ENCODE assay signal across 1 cellular context in the genomic region with DNA sequence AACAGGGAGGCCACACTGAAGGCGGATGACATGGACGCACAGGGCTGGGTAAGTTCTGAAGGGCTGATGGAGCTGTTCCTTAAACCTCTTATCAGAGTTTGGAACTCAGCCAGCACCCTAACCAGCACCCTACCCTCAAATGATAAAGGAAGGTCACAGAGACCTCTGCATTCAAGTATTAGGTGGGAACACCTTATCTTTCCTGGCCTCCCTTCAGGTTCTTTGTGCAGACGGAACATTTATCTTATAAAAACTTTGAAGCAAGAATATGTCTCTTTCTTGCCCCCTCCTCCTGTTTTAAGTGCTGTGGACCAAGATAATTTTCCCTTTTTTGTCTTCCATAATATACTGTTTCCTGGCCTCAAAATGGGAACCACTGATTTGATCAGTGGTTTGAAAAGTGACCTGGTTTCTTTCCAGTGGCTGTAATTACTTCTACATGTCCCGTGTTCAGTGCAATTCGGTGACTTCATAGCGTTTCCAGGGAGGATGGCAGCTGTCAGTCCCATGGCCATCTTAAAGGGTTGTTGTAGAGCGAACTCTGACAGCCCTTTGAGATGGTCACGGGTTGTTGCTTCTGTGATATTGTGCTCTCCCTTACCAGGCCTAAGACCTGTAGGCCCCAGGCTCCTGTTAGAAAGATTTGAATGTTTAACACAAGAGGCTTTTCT.
TF ChIP-seq lines count a peak whose summit lies in the region.

No MANE protein-coding gene starts in this region.

TF ChIP-seq in K562, 482 proteins besides CTCF, POLR2A, EP300 and RAD21 (continued from another document and continues in another):
- TF ChIP-seq, protein P1, sequence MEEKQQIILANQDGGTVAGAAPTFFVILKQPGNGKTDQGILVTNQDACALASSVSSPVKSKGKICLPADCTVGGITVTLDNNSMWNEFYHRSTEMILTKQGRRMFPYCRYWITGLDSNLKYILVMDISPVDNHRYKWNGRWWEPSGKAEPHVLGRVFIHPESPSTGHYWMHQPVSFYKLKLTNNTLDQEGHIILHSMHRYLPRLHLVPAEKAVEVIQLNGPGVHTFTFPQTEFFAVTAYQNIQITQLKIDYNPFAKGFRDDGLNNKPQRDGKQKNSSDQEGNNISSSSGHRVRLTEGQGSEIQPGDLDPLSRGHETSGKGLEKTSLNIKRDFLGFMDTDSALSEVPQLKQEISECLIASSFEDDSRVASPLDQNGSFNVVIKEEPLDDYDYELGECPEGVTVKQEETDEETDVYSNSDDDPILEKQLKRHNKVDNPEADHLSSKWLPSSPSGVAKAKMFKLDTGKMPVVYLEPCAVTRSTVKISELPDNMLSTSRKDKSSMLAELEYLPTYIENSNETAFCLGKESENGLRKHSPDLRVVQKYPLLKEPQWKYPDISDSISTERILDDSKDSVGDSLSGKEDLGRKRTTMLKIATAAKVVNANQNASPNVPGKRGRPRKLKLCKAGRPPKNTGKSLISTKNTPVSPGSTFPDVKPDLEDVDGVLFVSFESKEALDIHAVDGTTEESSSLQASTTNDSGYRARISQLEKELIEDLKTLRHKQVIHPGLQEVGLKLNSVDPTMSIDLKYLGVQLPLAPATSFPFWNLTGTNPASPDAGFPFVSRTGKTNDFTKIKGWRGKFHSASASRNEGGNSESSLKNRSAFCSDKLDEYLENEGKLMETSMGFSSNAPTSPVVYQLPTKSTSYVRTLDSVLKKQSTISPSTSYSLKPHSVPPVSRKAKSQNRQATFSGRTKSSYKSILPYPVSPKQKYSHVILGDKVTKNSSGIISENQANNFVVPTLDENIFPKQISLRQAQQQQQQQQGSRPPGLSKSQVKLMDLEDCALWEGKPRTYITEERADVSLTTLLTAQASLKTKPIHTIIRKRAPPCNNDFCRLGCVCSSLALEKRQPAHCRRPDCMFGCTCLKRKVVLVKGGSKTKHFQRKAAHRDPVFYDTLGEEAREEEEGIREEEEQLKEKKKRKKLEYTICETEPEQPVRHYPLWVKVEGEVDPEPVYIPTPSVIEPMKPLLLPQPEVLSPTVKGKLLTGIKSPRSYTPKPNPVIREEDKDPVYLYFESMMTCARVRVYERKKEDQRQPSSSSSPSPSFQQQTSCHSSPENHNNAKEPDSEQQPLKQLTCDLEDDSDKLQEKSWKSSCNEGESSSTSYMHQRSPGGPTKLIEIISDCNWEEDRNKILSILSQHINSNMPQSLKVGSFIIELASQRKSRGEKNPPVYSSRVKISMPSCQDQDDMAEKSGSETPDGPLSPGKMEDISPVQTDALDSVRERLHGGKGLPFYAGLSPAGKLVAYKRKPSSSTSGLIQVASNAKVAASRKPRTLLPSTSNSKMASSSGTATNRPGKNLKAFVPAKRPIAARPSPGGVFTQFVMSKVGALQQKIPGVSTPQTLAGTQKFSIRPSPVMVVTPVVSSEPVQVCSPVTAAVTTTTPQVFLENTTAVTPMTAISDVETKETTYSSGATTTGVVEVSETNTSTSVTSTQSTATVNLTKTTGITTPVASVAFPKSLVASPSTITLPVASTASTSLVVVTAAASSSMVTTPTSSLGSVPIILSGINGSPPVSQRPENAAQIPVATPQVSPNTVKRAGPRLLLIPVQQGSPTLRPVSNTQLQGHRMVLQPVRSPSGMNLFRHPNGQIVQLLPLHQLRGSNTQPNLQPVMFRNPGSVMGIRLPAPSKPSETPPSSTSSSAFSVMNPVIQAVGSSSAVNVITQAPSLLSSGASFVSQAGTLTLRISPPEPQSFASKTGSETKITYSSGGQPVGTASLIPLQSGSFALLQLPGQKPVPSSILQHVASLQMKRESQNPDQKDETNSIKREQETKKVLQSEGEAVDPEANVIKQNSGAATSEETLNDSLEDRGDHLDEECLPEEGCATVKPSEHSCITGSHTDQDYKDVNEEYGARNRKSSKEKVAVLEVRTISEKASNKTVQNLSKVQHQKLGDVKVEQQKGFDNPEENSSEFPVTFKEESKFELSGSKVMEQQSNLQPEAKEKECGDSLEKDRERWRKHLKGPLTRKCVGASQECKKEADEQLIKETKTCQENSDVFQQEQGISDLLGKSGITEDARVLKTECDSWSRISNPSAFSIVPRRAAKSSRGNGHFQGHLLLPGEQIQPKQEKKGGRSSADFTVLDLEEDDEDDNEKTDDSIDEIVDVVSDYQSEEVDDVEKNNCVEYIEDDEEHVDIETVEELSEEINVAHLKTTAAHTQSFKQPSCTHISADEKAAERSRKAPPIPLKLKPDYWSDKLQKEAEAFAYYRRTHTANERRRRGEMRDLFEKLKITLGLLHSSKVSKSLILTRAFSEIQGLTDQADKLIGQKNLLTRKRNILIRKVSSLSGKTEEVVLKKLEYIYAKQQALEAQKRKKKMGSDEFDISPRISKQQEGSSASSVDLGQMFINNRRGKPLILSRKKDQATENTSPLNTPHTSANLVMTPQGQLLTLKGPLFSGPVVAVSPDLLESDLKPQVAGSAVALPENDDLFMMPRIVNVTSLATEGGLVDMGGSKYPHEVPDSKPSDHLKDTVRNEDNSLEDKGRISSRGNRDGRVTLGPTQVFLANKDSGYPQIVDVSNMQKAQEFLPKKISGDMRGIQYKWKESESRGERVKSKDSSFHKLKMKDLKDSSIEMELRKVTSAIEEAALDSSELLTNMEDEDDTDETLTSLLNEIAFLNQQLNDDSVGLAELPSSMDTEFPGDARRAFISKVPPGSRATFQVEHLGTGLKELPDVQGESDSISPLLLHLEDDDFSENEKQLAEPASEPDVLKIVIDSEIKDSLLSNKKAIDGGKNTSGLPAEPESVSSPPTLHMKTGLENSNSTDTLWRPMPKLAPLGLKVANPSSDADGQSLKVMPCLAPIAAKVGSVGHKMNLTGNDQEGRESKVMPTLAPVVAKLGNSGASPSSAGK (IDR thresholded peaks at IDR 0.05): no peak
- TF ChIP-seq GTF2A2 (tag; IDR thresholded peaks at IDR 0.05): no peak
- no peak for TF ChIP-seq SAFB (IDR thresholded peaks at IDR 0.05; ENCODE audit: borderline replicate concordance, low read depth, low read length)
- peak; percentile 58; the same call in 1 of the 2 replicates for TF ChIP-seq L3MBTL2 (IDR thresholded peaks at IDR 0.05)
- TF ChIP-seq NFIX (CRISPR knock-in tag; IDR thresholded peaks at IDR 0.05; ENCODE audit: low read depth): 0 out of 2 replicates have a peak, but pooled peaks have one; percentile 30
- TF ChIP-seq, protein P2, sequence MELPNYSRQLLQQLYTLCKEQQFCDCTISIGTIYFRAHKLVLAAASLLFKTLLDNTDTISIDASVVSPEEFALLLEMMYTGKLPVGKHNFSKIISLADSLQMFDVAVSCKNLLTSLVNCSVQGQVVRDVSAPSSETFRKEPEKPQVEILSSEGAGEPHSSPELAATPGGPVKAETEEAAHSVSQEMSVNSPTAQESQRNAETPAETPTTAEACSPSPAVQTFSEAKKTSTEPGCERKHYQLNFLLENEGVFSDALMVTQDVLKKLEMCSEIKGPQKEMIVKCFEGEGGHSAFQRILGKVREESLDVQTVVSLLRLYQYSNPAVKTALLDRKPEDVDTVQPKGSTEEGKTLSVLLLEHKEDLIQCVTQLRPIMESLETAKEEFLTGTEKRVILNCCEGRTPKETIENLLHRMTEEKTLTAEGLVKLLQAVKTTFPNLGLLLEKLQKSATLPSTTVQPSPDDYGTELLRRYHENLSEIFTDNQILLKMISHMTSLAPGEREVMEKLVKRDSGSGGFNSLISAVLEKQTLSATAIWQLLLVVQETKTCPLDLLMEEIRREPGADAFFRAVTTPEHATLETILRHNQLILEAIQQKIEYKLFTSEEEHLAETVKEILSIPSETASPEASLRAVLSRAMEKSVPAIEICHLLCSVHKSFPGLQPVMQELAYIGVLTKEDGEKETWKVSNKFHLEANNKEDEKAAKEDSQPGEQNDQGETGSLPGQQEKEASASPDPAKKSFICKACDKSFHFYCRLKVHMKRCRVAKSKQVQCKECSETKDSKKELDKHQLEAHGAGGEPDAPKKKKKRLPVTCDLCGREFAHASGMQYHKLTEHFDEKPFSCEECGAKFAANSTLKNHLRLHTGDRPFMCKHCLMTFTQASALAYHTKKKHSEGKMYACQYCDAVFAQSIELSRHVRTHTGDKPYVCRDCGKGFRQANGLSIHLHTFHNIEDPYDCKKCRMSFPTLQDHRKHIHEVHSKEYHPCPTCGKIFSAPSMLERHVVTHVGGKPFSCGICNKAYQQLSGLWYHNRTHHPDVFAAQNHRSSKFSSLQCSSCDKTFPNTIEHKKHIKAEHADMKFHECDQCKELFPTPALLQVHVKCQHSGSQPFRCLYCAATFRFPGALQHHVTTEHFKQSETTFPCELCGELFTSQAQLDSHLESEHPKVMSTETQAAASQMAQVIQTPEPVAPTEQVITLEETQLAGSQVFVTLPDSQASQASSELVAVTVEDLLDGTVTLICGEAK (IDR thresholded peaks at IDR 0.05): no peak
- TF ChIP-seq, protein P2 (CRISPR knock-in tag; IDR thresholded peaks at IDR 0.05): no peak
- peak; percentile 57; the same call in 1 of the 2 replicates for TF ChIP-seq CREB1 (IDR thresholded peaks at IDR 0.05)
- no peak; the same call in 1 of the 2 replicates for TF ChIP-seq CREB1 (CRISPR knock-in tag; IDR thresholded peaks at IDR 0.05)
- TF ChIP-seq SMC3 (conservative IDR thresholded peaks at IDR 0.05; ENCODE audit: insufficient read depth, low read depth, low read length): no peak
- no peak for TF ChIP-seq PRPF4 (IDR thresholded peaks at IDR 0.05; ENCODE audit: insufficient read depth, low read depth, low read length, poor library complexity, severe bottlenecking)
- TF ChIP-seq, protein P3, sequence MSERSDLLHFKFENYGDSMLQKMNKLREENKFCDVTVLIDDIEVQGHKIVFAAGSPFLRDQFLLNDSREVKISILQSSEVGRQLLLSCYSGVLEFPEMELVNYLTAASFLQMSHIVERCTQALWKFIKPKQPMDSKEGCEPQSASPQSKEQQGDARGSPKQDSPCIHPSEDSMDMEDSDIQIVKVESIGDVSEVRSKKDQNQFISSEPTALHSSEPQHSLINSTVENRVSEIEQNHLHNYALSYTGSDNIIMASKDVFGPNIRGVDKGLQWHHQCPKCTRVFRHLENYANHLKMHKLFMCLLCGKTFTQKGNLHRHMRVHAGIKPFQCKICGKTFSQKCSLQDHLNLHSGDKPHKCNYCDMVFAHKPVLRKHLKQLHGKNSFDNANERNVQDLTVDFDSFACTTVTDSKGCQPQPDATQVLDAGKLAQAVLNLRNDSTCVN (CRISPR knock-in tag; IDR thresholded peaks at IDR 0.05): no peak
- TF ChIP-seq, protein P4, sequence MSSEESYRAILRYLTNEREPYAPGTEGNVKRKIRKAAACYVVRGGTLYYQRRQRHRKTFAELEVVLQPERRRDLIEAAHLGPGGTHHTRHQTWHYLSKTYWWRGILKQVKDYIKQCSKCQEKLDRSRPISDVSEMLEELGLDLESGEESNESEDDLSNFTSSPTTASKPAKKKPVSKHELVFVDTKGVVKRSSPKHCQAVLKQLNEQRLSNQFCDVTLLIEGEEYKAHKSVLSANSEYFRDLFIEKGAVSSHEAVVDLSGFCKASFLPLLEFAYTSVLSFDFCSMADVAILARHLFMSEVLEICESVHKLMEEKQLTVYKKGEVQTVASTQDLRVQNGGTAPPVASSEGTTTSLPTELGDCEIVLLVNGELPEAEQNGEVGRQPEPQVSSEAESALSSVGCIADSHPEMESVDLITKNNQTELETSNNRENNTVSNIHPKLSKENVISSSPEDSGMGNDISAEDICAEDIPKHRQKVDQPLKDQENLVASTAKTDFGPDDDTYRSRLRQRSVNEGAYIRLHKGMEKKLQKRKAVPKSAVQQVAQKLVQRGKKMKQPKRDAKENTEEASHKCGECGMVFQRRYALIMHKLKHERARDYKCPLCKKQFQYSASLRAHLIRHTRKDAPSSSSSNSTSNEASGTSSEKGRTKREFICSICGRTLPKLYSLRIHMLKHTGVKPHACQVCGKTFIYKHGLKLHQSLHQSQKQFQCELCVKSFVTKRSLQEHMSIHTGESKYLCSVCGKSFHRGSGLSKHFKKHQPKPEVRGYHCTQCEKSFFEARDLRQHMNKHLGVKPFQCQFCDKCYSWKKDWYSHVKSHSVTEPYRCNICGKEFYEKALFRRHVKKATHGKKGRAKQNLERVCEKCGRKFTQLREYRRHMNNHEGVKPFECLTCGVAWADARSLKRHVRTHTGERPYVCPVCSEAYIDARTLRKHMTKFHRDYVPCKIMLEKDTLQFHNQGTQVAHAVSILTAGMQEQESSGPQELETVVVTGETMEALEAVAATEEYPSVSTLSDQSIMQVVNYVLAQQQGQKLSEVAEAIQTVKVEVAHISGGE (CRISPR knock-in tag; IDR thresholded peaks at IDR 0.05): peak in 1 of 3 experiments; percentile 51; a peak in 1 of 6 replicates
- TF ChIP-seq PTBP1 (IDR thresholded peaks at IDR 0.05; ENCODE audit: low read depth, low read length): no peak
- 0 out of 2 replicates have a peak, but pooled peaks have one; percentile 33 for TF ChIP-seq MYC (IDR thresholded peaks at IDR 0.05; ENCODE audit: low read depth, low read length)
- no peak for TF ChIP-seq MYC (CRISPR knock-in tag; IDR thresholded peaks at IDR 0.05; ENCODE audit: borderline replicate concordance, low read depth)
- TF ChIP-seq, protein P5, sequence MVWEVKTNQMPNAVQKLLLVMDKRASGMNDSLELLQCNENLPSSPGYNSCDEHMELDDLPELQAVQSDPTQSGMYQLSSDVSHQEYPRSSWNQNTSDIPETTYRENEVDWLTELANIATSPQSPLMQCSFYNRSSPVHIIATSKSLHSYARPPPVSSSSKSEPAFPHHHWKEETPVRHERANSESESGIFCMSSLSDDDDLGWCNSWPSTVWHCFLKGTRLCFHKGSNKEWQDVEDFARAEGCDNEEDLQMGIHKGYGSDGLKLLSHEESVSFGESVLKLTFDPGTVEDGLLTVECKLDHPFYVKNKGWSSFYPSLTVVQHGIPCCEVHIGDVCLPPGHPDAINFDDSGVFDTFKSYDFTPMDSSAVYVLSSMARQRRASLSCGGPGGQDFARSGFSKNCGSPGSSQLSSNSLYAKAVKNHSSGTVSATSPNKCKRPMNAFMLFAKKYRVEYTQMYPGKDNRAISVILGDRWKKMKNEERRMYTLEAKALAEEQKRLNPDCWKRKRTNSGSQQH (CRISPR knock-in tag; IDR thresholded peaks at IDR 0.05): no peak
